1 cellular context compared by ENCODE assay signal in genomic region chr3:46627078-46627477, GRCh38.
TF ChIP-seq lines count a peak whose summit lies in the region.

No MANE protein-coding gene starts in this region.

TF ChIP-seq in IMR-90, 13 proteins besides CTCF, POLR2A, EP300 and RAD21 (continued from another document):
- TF ChIP-seq, protein P1, sequence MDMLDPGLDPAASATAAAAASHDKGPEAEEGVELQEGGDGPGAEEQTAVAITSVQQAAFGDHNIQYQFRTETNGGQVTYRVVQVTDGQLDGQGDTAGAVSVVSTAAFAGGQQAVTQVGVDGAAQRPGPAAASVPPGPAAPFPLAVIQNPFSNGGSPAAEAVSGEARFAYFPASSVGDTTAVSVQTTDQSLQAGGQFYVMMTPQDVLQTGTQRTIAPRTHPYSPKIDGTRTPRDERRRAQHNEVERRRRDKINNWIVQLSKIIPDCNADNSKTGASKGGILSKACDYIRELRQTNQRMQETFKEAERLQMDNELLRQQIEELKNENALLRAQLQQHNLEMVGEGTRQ (IDR thresholded peaks at IDR 0.05; ENCODE audit: low read depth, low read length), result no peak
- TF ChIP-seq MAFK (IDR thresholded peaks at IDR 0.05; ENCODE audit: low read depth, low read length) (no peak), CEBPB (IDR thresholded peaks at IDR 0.05; ENCODE audit: low read depth, low read length) (no peak), RCOR1 (IDR thresholded peaks at IDR 0.05; ENCODE audit: insufficient replicate concordance, low read length) (no peak), MAZ (IDR thresholded peaks at IDR 0.05; ENCODE audit: borderline replicate concordance, low read depth, low read length) (no peak), ELK1 (IDR thresholded peaks at IDR 0.05; ENCODE audit: borderline replicate concordance, low read depth, low read length) (no peak), CHD1 (IDR thresholded peaks at IDR 0.05; ENCODE audit: low read depth, low read length) (no peak), FOS (IDR thresholded peaks at IDR 0.05; ENCODE audit: low read depth, low read length) (no peak), MXI1 (IDR thresholded peaks at IDR 0.05; ENCODE audit: borderline replicate concordance, low read depth, low read length) (no peak)
